In genomic region chr14:23629831-23630396, GRCh38 we compare ENCODE assay signal across 1 cellular context.
TF ChIP-seq lines count a peak whose summit lies in the region.

No MANE protein-coding gene starts in this region.

TF ChIP-seq in SK-N-SH, 30 proteins besides CTCF, POLR2A, EP300 and RAD21:
- no peak for TF ChIP-seq NFIC (IDR thresholded peaks at IDR 0.05; ENCODE audit: borderline replicate concordance)
- TF ChIP-seq TAF1 (IDR thresholded peaks at IDR 0.05; ENCODE audit: borderline replicate concordance, low read depth, low read length): no peak
- no peak for TF ChIP-seq USF2 (IDR thresholded peaks at IDR 0.05; ENCODE audit: borderline replicate concordance, low read depth, low read length)
- TF ChIP-seq FOSL2 (IDR thresholded peaks at IDR 0.05; ENCODE audit: borderline replicate concordance, low read depth): no peak
- TF ChIP-seq ELF1 (IDR thresholded peaks at IDR 0.05): no peak
- TF ChIP-seq FOXJ3 (CRISPR knock-in tag; IDR thresholded peaks at IDR 0.05): no peak
